1 cellular context compared by ENCODE assay signal in the genomic region with DNA sequence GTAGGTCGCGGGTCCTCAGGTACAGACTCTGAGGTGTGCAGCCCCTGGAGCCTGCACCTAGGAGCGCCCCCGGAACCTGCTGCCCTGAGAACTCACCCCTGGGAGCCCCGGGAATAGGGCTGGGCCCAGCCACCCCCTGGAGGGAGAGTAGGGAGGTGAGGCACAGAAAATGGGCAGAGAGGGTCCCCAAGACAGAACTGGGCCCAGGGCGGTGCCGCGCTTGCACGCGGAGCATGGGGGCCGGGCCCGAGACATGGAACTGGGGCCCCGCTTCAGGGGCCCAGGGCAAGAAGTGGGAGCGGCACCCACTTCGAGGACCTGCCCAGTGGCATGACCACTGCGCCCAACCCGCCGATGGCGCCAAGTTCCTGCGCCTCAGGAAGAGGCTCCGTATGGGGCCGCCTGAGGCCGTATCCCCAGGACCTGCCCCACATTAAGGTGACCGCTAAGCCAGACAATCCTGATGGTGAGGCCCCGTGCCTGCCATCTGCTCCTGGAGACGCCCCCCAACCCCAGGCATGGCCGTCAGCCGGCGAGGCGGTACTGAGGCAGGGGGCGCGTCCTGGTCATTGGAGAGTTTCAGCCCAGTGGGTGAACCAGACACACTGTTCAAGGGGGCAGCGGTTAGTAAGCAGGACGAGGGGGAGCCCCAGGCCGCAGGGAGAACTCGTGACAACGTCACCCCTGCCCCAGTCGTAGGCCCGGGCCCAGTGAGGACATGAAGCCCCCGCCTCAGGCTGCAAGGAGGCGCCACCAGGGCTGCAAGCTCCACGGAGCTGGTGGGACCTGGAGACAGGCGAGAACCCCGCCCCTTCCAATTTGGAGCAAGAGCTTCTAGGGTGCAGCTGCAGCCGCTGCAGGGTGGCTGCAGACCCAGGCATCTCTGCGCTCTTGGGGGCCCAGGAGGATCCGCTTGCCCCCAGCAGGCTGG.
TF ChIP-seq lines count a peak whose summit lies in the region.

No MANE protein-coding gene starts in this region.

TF ChIP-seq in WTC11, 78 proteins besides CTCF, POLR2A, EP300 and RAD21 (continued from another document):
- TF ChIP-seq, protein P1, sequence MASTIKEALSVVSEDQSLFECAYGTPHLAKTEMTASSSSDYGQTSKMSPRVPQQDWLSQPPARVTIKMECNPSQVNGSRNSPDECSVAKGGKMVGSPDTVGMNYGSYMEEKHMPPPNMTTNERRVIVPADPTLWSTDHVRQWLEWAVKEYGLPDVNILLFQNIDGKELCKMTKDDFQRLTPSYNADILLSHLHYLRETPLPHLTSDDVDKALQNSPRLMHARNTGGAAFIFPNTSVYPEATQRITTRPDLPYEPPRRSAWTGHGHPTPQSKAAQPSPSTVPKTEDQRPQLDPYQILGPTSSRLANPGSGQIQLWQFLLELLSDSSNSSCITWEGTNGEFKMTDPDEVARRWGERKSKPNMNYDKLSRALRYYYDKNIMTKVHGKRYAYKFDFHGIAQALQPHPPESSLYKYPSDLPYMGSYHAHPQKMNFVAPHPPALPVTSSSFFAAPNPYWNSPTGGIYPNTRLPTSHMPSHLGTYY (CRISPR knock-in tag; IDR thresholded peaks at IDR 0.05) = no peak
- TF ChIP-seq ZBTB21 (CRISPR knock-in tag; IDR thresholded peaks at IDR 0.05; ENCODE audit: borderline replicate concordance) (no peak), ESRRA (CRISPR knock-in tag; IDR thresholded peaks at IDR 0.05; ENCODE audit: borderline replicate concordance) (no peak), NFE2L1 (CRISPR knock-in tag; IDR thresholded peaks at IDR 0.05) (no peak), RORB (CRISPR knock-in tag; IDR thresholded peaks at IDR 0.05) (no peak), CBFB (CRISPR knock-in tag; IDR thresholded peaks at IDR 0.05; ENCODE audit: low read depth) (no peak)
- TF ChIP-seq, protein P2, sequence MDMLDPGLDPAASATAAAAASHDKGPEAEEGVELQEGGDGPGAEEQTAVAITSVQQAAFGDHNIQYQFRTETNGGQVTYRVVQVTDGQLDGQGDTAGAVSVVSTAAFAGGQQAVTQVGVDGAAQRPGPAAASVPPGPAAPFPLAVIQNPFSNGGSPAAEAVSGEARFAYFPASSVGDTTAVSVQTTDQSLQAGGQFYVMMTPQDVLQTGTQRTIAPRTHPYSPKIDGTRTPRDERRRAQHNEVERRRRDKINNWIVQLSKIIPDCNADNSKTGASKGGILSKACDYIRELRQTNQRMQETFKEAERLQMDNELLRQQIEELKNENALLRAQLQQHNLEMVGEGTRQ (CRISPR knock-in tag; IDR thresholded peaks at IDR 0.05) = no peak
- TF ChIP-seq, protein P3, sequence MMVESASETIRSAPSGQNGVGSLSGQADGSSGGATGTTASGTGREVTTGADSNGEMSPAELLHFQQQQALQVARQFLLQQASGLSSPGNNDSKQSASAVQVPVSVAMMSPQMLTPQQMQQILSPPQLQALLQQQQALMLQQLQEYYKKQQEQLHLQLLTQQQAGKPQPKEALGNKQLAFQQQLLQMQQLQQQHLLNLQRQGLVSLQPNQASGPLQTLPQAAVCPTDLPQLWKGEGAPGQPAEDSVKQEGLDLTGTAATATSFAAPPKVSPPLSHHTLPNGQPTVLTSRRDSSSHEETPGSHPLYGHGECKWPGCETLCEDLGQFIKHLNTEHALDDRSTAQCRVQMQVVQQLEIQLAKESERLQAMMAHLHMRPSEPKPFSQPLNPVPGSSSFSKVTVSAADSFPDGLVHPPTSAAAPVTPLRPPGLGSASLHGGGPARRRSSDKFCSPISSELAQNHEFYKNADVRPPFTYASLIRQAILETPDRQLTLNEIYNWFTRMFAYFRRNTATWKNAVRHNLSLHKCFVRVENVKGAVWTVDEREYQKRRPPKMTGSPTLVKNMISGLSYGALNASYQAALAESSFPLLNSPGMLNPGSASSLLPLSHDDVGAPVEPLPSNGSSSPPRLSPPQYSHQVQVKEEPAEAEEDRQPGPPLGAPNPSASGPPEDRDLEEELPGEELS (CRISPR knock-in tag; IDR thresholded peaks at IDR 0.05) = no peak
